ENCODE assay signal across 23 cellular contexts in genomic region chr12:78005094-78005492, GRCh38.
"Had no signal": no experiment of that assay in that cellular context is flagged by ENCODE, and none has a peak within 500 bp of the region (broad histone marks: within the 10 kb centered on the region; RNA-seq: fewer than 3 reads in every experiment).

No MANE protein-coding gene starts in this region.

- H3K4me1 Mint-ChIP-seq: activated CD4-positive, alpha-beta memory T cell treated with anti-CD3 and anti-CD28 coated beads, Interleukin-2, amount 10 ng/mL, durations not matched to agents 7 days and 5 days; activated CD4-positive, alpha-beta T cell treated with anti-CD3 and anti-CD28 coated beads for 36 hours; activated T-helper 17 cell treated with anti-CD3 and anti-CD28 coated beads, Interleukin-2, amount 50 U/mL, for 72 hours had no signal

- H3K9me3 ChIP-seq: breast epithelium, colonic mucosa had no signal

- H3K4me3 Mint-ChIP-seq: activated CD4-positive, alpha-beta memory T cell treated with anti-CD3 and anti-CD28 coated beads, Interleukin-2, amount 10 ng/mL, durations not matched to agents 7 days and 5 days; activated CD4-positive, alpha-beta T cell treated with anti-CD3 and anti-CD28 coated beads for 36 hours; activated naive CD4-positive, alpha-beta T cell treated with anti-CD3 and anti-CD28 coated beads for 36 hours; activated naive CD8-positive, alpha-beta T cell; activated T-helper 17 cell treated with anti-CD3 and anti-CD28 coated beads, Interleukin-2, amount 50 U/mL, for 72 hours had no signal

- H3K36me3 Mint-ChIP-seq: activated naive CD8-positive, alpha-beta T cell had no signal

- H3K9me3 Mint-ChIP-seq: activated CD4-positive, alpha-beta memory T cell treated with anti-CD3 and anti-CD28 coated beads, Interleukin-2, amount 10 ng/mL, durations not matched to agents 7 days and 5 days; activated naive CD4-positive, alpha-beta T cell treated with anti-CD3 and anti-CD28 coated beads for 36 hours had no signal

- H3K27me3 Mint-ChIP-seq: activated CD4-positive, alpha-beta memory T cell treated with anti-CD3 and anti-CD28 coated beads, Interleukin-2, amount 10 ng/mL, durations not matched to agents 7 days and 5 days; activated CD4-positive, alpha-beta T cell treated with anti-CD3 and anti-CD28 coated beads for 36 hours; activated naive CD8-positive, alpha-beta T cell; activated T-helper 17 cell treated with anti-CD3 and anti-CD28 coated beads, Interleukin-2, amount 50 U/mL, for 72 hours had no signal

- H3K36me3 ChIP-seq: breast epithelium, colonic mucosa, WERI-Rb-1 had no signal

- ATAC-seq: activated CD4-positive, alpha-beta T cell treated with anti-CD3 and anti-CD28 coated beads for 36 hours; activated T-helper 17 cell treated with anti-CD3 and anti-CD28 coated beads, Interleukin-2, amount 50 U/mL, for 72 hours had no signal

- H3K27ac Mint-ChIP-seq: activated CD4-positive, alpha-beta memory T cell treated with anti-CD3 and anti-CD28 coated beads, Interleukin-2, amount 10 ng/mL, durations not matched to agents 7 days and 5 days; activated CD4-positive, alpha-beta T cell treated with anti-CD3 and anti-CD28 coated beads for 36 hours; activated naive CD4-positive, alpha-beta T cell treated with anti-CD3 and anti-CD28 coated beads for 36 hours; activated naive CD8-positive, alpha-beta T cell; activated T-helper 17 cell treated with anti-CD3 and anti-CD28 coated beads, Interleukin-2, amount 50 U/mL, for 72 hours had no signal

- H3K27me3 ChIP-seq: breast epithelium, colonic mucosa had no signal

- H3K4me3 ChIP-seq: breast epithelium, colonic mucosa had no signal

- H3K27ac ChIP-seq: breast epithelium, colonic mucosa, WERI-Rb-1 had no signal

- DNase-seq: activated CD4-positive, alpha-beta memory T cell treated with anti-CD3 and anti-CD28 coated beads, Interleukin-2, amount 10 ng/mL, durations not matched to agents 7 days and 5 days; activated CD4-positive, alpha-beta T cell treated with anti-CD3 and anti-CD28 coated beads for 36 hours; activated CD4-positive, alpha-beta T cell treated with anti-CD3 and anti-CD28 coated beads, Interleukin-2, amount 50 U/mL, for 1 hour; activated gamma-delta T cell; activated naive CD4-positive, alpha-beta T cell treated with anti-CD3 and anti-CD28 coated beads for 36 hours; activated T-cell treated with anti-CD3 and anti-CD28 coated beads for 4 hours; activated T-cell treated with anti-CD3 and anti-CD28 coated beads, Interleukin-2, amount 50 U/mL, for 48 hours; aorta; caudate nucleus; colonic mucosa; NCI-H1092; NCI-H2029; NCI-H2107; NCI-H2171 treated with DMSO at 0.1 percent for 48 hours; NCI-H226; NCI-H526; NCI-H774; NK-92 treated with Interleukin-12 subunit alpha and Interleukin-12 subunit beta, amount 100 ng/mL, for 24 hours; T-helper 1 cell; WERI-Rb-1 had no signal

- H3K4me1 ChIP-seq: breast epithelium, colonic mucosa had no signal
